In the genomic region with DNA sequence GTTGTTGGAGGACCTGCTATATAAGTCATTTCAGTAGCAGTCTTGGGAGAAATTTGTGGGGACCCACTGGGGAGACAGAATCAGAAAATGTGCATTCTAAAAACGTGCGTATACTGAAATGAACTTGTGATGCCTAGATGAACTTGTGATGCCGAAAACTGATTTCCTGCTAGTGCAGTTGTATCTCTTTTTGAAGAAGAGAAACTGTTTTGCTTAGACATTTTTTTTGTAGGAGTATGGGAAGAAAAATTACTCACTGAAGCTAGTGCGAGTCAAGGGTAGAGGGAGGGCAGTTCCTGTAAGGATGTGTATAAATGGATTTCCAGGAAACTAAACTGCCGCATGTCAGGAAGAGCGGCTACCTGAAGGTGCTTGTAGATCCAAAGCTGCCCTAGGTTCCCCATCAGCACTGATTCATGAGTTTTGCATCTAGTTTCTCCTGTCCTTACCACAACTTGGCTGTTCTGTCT, we compare ENCODE assay signal across 8 cellular contexts. TPM values are rescaled to one million over a fixed set of nuclear protein-coding genes. Genes with fewer than 3 reads are reported as not detected.
DNase-seq lines count a peak whose midpoint lies in the region; ATAC-seq, FAIRE-seq and TF ChIP-seq lines count a peak whose summit lies in the region.

No MANE protein-coding gene starts in this region.

- no peak overlapping the region for H3K27ac ChIP-seq in keratinocyte (ENCODE audit: control insufficient read depth, insufficient read depth, low read length)

- no peaks in the 10 kb centered on the region for H3K4me1 ChIP-seq in keratinocyte (ENCODE audit: control insufficient read depth, extremely low read depth, insufficient read depth, low read length)

- H3K9me1 ChIP-seq in keratinocyte (ENCODE audit: control insufficient read depth, extremely low read depth, insufficient read depth, low read length): no peaks in the 10 kb centered on the region

- dilution Hi-C loops in keratinocyte (cut with MboI; ENCODE audit: extremely low pct_ligation_motif_present, low sequenced_read_pairs): no loop called here

- no peak overlapping the region for H3K9ac ChIP-seq in keratinocyte (ENCODE audit: control insufficient read depth, extremely low read depth, insufficient read depth, low read length)

- H3K4me2 ChIP-seq in keratinocyte (ENCODE audit: control insufficient read depth, extremely low read depth, insufficient read depth, low read depth, low read length): peak overlapping the region; percentile 12

- peaks cover 23% of the 10 kb centered on the region for H3K36me3 Mint-ChIP-seq in activated CD4-positive, alpha-beta memory T cell treated with anti-CD3 and anti-CD28 coated beads, Interleukin-2, amount 10 ng/mL, durations not matched to agents 7 days and 5 days (ENCODE audit: low read depth)

- H3K4me1 Mint-ChIP-seq in activated CD4-positive, alpha-beta memory T cell treated with anti-CD3 and anti-CD28 coated beads, Interleukin-2, amount 10 ng/mL, durations not matched to agents 7 days and 5 days: peaks cover 23% of the 10 kb centered on the region

- no peak for TF ChIP-seq CTCF in keratinocyte (optimal IDR thresholded peaks at IDR 0.05 in 1 of 3, IDR thresholded peaks at IDR 0.05 in 1 of 3, conservative IDR thresholded peaks at IDR 0.05 in 1 of 3; ENCODE audit: extremely low read depth in 1 of 3, insufficient read depth in 2 of 3, low read length in 3 of 3)

- no peaks in the 10 kb centered on the region for H4K20me1 ChIP-seq in keratinocyte (ENCODE audit: control insufficient read depth, extremely low read depth, insufficient read depth, low read length)

- no peaks in the 10 kb centered on the region for H3K36me3 ChIP-seq in keratinocyte (ENCODE audit: control insufficient read depth in 2 of 2, extremely low read depth in 1 of 2, insufficient read depth in 2 of 2, low read length in 2 of 2)

- CTCF ChIA-PET in activated CD4-positive, alpha-beta memory T cell treated with anti-CD3 and anti-CD28 coated beads, Interleukin-2, amount 10 ng/mL, durations not matched to agents 7 days and 5 days (lab: Charles Lee): no interaction called here

- POLR2A ChIA-PET in activated CD4-positive, alpha-beta memory T cell treated with anti-CD3 and anti-CD28 coated beads, Interleukin-2, amount 10 ng/mL, durations not matched to agents 7 days and 5 days (lab: Charles Lee): interaction anchor here (1.1 to 1.5 kb wide), 2 partner anchors 25 to 141 kb away, joined by 4 to 6 read pairs; partner anchors contain the start of genes BTLA and CD200

- H3K27ac Mint-ChIP-seq in activated CD4-positive, alpha-beta memory T cell treated with anti-CD3 and anti-CD28 coated beads, Interleukin-2, amount 10 ng/mL, durations not matched to agents 7 days and 5 days: peak overlapping the region; percentile 64

- H3K79me2 ChIP-seq in keratinocyte (ENCODE audit: control insufficient read depth, insufficient read depth, low read length): no peaks in the 10 kb centered on the region

- peak overlapping the region; percentile 10 for H2AFZ ChIP-seq in keratinocyte (ENCODE audit: control insufficient read depth, low read length)

- H3K9me3 Mint-ChIP-seq in activated CD4-positive, alpha-beta memory T cell treated with anti-CD3 and anti-CD28 coated beads, Interleukin-2, amount 10 ng/mL, durations not matched to agents 7 days and 5 days: no peaks in the 10 kb centered on the region

- no peaks in the 10 kb centered on the region for H3K27me3 Mint-ChIP-seq in activated CD4-positive, alpha-beta memory T cell treated with anti-CD3 and anti-CD28 coated beads, Interleukin-2, amount 10 ng/mL, durations not matched to agents 7 days and 5 days

- H3K4me3 Mint-ChIP-seq in activated CD4-positive, alpha-beta memory T cell treated with anti-CD3 and anti-CD28 coated beads, Interleukin-2, amount 10 ng/mL, durations not matched to agents 7 days and 5 days: peak overlapping the region; percentile 44

- H3K27me3 ChIP-seq in keratinocyte (ENCODE audit: control insufficient read depth, extremely low read depth, insufficient read depth, low read length): no peaks in the 10 kb centered on the region

- no peaks in the 10 kb centered on the region for H3K9me3 ChIP-seq in keratinocyte (ENCODE audit: control insufficient read depth, low read depth, low read length)

- no peak overlapping the region for H3K4me3 ChIP-seq in keratinocyte (ENCODE audit: control insufficient read depth in 2 of 3, extremely low read depth in 1 of 3, insufficient read depth in 2 of 3, low read depth in 1 of 3, low read length in 3 of 3)

- no peak for ATAC-seq in GM18870 (IDR thresholded peaks at IDR 0.05; ENCODE audit: unreplicated experiment)

- FAIRE-seq in keratinocyte (lab: Jason Lieb, UNC): no peak

- DNase-seq in stimulated activated CD4-positive, alpha-beta T cell treated with anti-CD3 and anti-CD28 coated beads, Interleukin-1b, Interleukin-23, amount 100 ng/mL, for 48 hours: peak; percentile 14
- no peak for DNase-seq in stimulated activated CD4-positive, alpha-beta T cell treated with anti-CD3 and anti-CD28 coated beads, Interleukin-4, amount 100 ng/mL, for 1 hour
- peak; percentile 26 for DNase-seq in activated CD4-positive, alpha-beta memory T cell treated with anti-CD3 and anti-CD28 coated beads, Interleukin-2, amount 10 ng/mL, durations not matched to agents 7 days and 5 days
- DNase-seq in keratinocyte (ENCODE audit: low read depth, low spot score) (no peak), NCI-H2171 treated with DMSO at 0.1 percent for 48 hours (lab: John Stamatoyannopoulos, UW) (no peak), NCI-H2081 (lab: John Stamatoyannopoulos, UW) (no peak), NCI-H345 treated with DMSO at 0.1 percent for 48 hours (lab: John Stamatoyannopoulos, UW; ENCODE audit: unreplicated experiment) (no peak)

RNA-seq across cellular contexts. Expression of gene CD200, which starts 25.4 kb away (rescaled TPM):
- 1 to 10 TPM; 9.1 to 9.2 TPM for total RNA-seq in activated CD4-positive, alpha-beta memory T cell treated with anti-CD3 and anti-CD28 coated beads, Interleukin-2, amount 10 ng/mL, durations not matched to agents 7 days and 5 days
- polyA plus RNA-seq in keratinocyte: 0.05 to 0.14 TPM (median 0.07 TPM) in 3 replicates
- polyA plus RNA-seq in keratinocyte (2011; ENCODE audit: low read depth): not detected
- 0.07 TPM in 1 of 2 replicates, not detected in the other for polyA plus RNA-seq in keratinocyte (2011; cell fraction: cytosol; rRNA removed)
- 0.29 and 0.39 TPM in 2 replicates for polyA plus RNA-seq in keratinocyte (2011; cell fraction: nucleus; rRNA removed)
- 0.10 and 0.41 TPM in 2 replicates for polyA plus RNA-seq in keratinocyte (2012; ENCODE audit: low replicate concordance)
- not detected in 3 replicates for polyA minus RNA-seq in keratinocyte
- not detected for polyA minus RNA-seq in keratinocyte (2011; cell fraction: cytosol; rRNA and poly(A)+ RNA removed)
- not detected in 2 replicates for polyA minus RNA-seq in keratinocyte (2011; cell fraction: nucleus; rRNA and poly(A)+ RNA removed)

Comparison
In these comparisons a context has a peak if more than half of its experiments do, and no peak if none do; other contexts are left out.
1. DNase-seq: peak in stimulated activated CD4-positive, alpha-beta T cell treated with anti-CD3 and anti-CD28 coated beads, Interleukin-1b, Interleukin-23, amount 100 ng/mL, for 48 hours (single experiment) and activated CD4-positive, alpha-beta memory T cell treated with anti-CD3 and anti-CD28 coated beads, Interleukin-2, amount 10 ng/mL, durations not matched to agents 7 days and 5 days (single experiment); none in stimulated activated CD4-positive, alpha-beta T cell treated with anti-CD3 and anti-CD28 coated beads, Interleukin-4, amount 100 ng/mL, for 1 hour (single experiment), keratinocyte (single experiment), NCI-H2171 treated with DMSO at 0.1 percent for 48 hours (single experiment), NCI-H2081 (0 of 2) and NCI-H345 treated with DMSO at 0.1 percent for 48 hours (single experiment).